ENCODE assay signal across 18 cellular contexts in genomic region chr1:15509586-15509985, GRCh38. TPM values are rescaled to one million over a fixed set of nuclear protein-coding genes. Genes with fewer than 3 reads are reported as not detected.
DNase-seq lines count a peak whose midpoint lies in the region; TF ChIP-seq lines count a peak whose summit lies in the region.
"Had no signal": no experiment of that assay in that cellular context is flagged by ENCODE, and none has a peak within 500 bp of the region (broad histone marks: within the 10 kb centered on the region; RNA-seq: fewer than 3 reads in every experiment).

No MANE protein-coding gene starts in this region.

- no peaks in the 10 kb centered on the region for H3F3A ChIP-seq in OCI-LY1 (ENCODE audit: insufficient read depth, low read length)

- H3K9me3 ChIP-seq in BLaER1: no peaks in the 10 kb centered on the region
- H3K9me3 ChIP-seq in OCI-LY1 (ENCODE audit: low read length): no peaks in the 10 kb centered on the region

- no peaks in the 10 kb centered on the region for H3K27me3 Mint-ChIP-seq in activated naive CD4-positive, alpha-beta T cell treated with anti-CD3 and anti-CD28 coated beads for 36 hours (ENCODE audit: low read depth)
- H3K27me3 Mint-ChIP-seq: B cell; CD4-positive, alpha-beta memory T cell had no signal

- no peaks in the 10 kb centered on the region for H3K9me2 ChIP-seq in OCI-LY1 (ENCODE audit: low read depth, low read length)

- no peak overlapping the region for H3K27ac ChIP-seq in BLaER1
- peak overlapping the region; percentile 27 for H3K27ac ChIP-seq in OCI-LY1 (ENCODE audit: low read depth, low read length, poor library complexity, severe bottlenecking)
- H3K27ac ChIP-seq: C4-2B had no signal

- DNase-seq in choroid plexus epithelial cell (ENCODE audit: low read depth) (peak; percentile 58), islet precursor cell (peak; percentile 23), NCI-H774 (lab: John Stamatoyannopoulos, UW) (no peak)
- no peak for DNase-seq in activated effector memory CD4-positive, alpha-beta T cell treated with Interleukin-2 at 50 U/mL for 16 hours
- no peak for DNase-seq in activated naive CD4-positive, alpha-beta T cell treated with anti-CD3 and anti-CD28 coated beads for 36 hours
- DNase-seq: CD4-positive, alpha-beta memory T cell; DMS79; GOT3; HCEC 1CT; HFFc6 had no signal

- H3K4me2 ChIP-seq in BLaER1 (peak overlapping the region; percentile 36; the same call in 1 of the 2 replicates), OCI-LY1 (ENCODE audit: low read length) (no peak overlapping the region)

- no peak overlapping the region for H3K4me3 Mint-ChIP-seq in activated naive CD4-positive, alpha-beta T cell treated with anti-CD3 and anti-CD28 coated beads for 36 hours
- H3K4me3 Mint-ChIP-seq: B cell; CD4-positive, alpha-beta memory T cell; HFFc6 had no signal

- no peak overlapping the region for H3K4me3 ChIP-seq in BLaER1
- H3K4me3 ChIP-seq in OCI-LY1 (ENCODE audit: low read depth, low read length, poor library complexity, severe bottlenecking): no peak overlapping the region
- H3K4me3 ChIP-seq in choroid plexus epithelial cell (ENCODE audit: low read depth, low read length): no peak overlapping the region
- H3K4me3 ChIP-seq: GM12878 had no signal

- TF ChIP-seq CTCF in OCI-LY1 (IDR thresholded peaks at IDR 0.05; ENCODE audit: low read length) (no peak), choroid plexus epithelial cell (conservative IDR thresholded peaks at IDR 0.05; ENCODE audit: low read depth, low read length) (no peak)

- intact Hi-C loops in activated naive CD4-positive, alpha-beta T cell treated with anti-CD3 and anti-CD28 coated beads for 36 hours (cut with micrococcal nuclease): no loop called here

- H3K4me1 ChIP-seq in BLaER1 (peaks cover 28% of the 10 kb centered on the region), OCI-LY1 (ENCODE audit: insufficient read depth, low read length, severe bottlenecking) (peaks cover 16% of the 10 kb centered on the region)

- peaks cover 3% of the 10 kb centered on the region for H3K36me3 Mint-ChIP-seq in activated naive CD4-positive, alpha-beta T cell treated with anti-CD3 and anti-CD28 coated beads for 36 hours (ENCODE audit: low read depth)

- H3K27me3 ChIP-seq in BLaER1 (no peaks in the 10 kb centered on the region), OCI-LY1 (ENCODE audit: insufficient read depth, low read length) (no peaks in the 10 kb centered on the region)

- no peak overlapping the region for H2AFZ ChIP-seq in OCI-LY1 (ENCODE audit: low read length)

- CTCF ChIA-PET in activated naive CD4-positive, alpha-beta T cell treated with anti-CD3 and anti-CD28 coated beads for 36 hours (lab: Charles Lee): no interaction called here

- peaks cover 38% of the 10 kb centered on the region for H3K36me3 ChIP-seq in BLaER1
- H3K36me3 ChIP-seq in OCI-LY1 (ENCODE audit: insufficient read depth, low read length): no peaks in the 10 kb centered on the region

- H3K9ac ChIP-seq in BLaER1 (no peak overlapping the region), OCI-LY1 (ENCODE audit: low read length) (no peak overlapping the region)

- H4K20me1 ChIP-seq in BLaER1 (no peaks in the 10 kb centered on the region; the same call in 1 of the 2 replicates), OCI-LY1 (ENCODE audit: insufficient read depth, low read length) (no peaks in the 10 kb centered on the region)

- H3K79me2 ChIP-seq in OCI-LY1 (ENCODE audit: insufficient read depth, low read length): no peaks in the 10 kb centered on the region

- H3K27ac Mint-ChIP-seq in activated naive CD4-positive, alpha-beta T cell treated with anti-CD3 and anti-CD28 coated beads for 36 hours: no peak overlapping the region
- H3K27ac Mint-ChIP-seq: B cell, HFFc6 had no signal

- H3K9me3 Mint-ChIP-seq in activated naive CD4-positive, alpha-beta T cell treated with anti-CD3 and anti-CD28 coated beads for 36 hours: no peaks in the 10 kb centered on the region
- H3K9me3 Mint-ChIP-seq: CD4-positive, alpha-beta memory T cell; HFFc6 had no signal

- H3K4me1 Mint-ChIP-seq in activated naive CD4-positive, alpha-beta T cell treated with anti-CD3 and anti-CD28 coated beads for 36 hours (ENCODE audit: low read depth): no peaks in the 10 kb centered on the region

RNA-seq across cellular contexts. Expression of gene CASP9, which starts 14.4 kb away (rescaled TPM):
- total RNA-seq in activated naive CD4-positive, alpha-beta T cell treated with anti-CD3 and anti-CD28 coated beads for 36 hours: 1 to 10 TPM; 6.3 to 6.5 TPM

RNA-seq across cellular contexts. Expression of gene DNAJC16, which starts 17.1 kb away (rescaled TPM):
- total RNA-seq in activated naive CD4-positive, alpha-beta T cell treated with anti-CD3 and anti-CD28 coated beads for 36 hours: 1 to 10 TPM; 7.1 to 9.8 TPM

RNA-seq across cellular contexts. Expression of gene CELA2B, which starts 33.7 kb away (rescaled TPM):
- not detected for total RNA-seq in activated naive CD4-positive, alpha-beta T cell treated with anti-CD3 and anti-CD28 coated beads for 36 hours
- total RNA-seq: A172; B cell; CD4-positive, alpha-beta memory T cell; G401; GM12878; HepG2; HFFc6 had no signal

RNA-seq across cellular contexts. Expression of gene CELA2A, which starts 53.1 kb away (rescaled TPM):
- total RNA-seq in activated naive CD4-positive, alpha-beta T cell treated with anti-CD3 and anti-CD28 coated beads for 36 hours: not detected
- total RNA-seq: A172; B cell; CD4-positive, alpha-beta memory T cell; G401; HepG2; HFFc6 had no signal

Comparison
In these comparisons a context has a peak if more than half of its experiments do, and no peak if none do; other contexts are left out.
1. DNase-seq: peak in choroid plexus epithelial cell (single experiment) and islet precursor cell (single experiment); none in activated effector memory CD4-positive, alpha-beta T cell treated with Interleukin-2 at 50 U/mL for 16 hours (single experiment), NCI-H774 (single experiment) and activated naive CD4-positive, alpha-beta T cell treated with anti-CD3 and anti-CD28 coated beads for 36 hours (single experiment).